ENCODE assay signal across 1 cellular context in genomic region chr11:71341596-71341995, GRCh38.
TF ChIP-seq lines count a peak whose summit lies in the region.

No MANE protein-coding gene starts in this region.

TF ChIP-seq in IMR-90, 13 proteins besides CTCF, POLR2A, EP300 and RAD21:
- TF ChIP-seq NFE2L2 (IDR thresholded peaks at IDR 0.05; ENCODE audit: low read depth, low read length) (no peak), MAZ (IDR thresholded peaks at IDR 0.05; ENCODE audit: borderline replicate concordance, low read depth, low read length) (no peak), SMC3 (IDR thresholded peaks at IDR 0.05; ENCODE audit: low read depth, low read length) (no peak), USF2 (IDR thresholded peaks at IDR 0.05; ENCODE audit: low read depth, low read length) (no peak)
